10 cellular contexts compared by ENCODE assay signal in the genomic region with DNA sequence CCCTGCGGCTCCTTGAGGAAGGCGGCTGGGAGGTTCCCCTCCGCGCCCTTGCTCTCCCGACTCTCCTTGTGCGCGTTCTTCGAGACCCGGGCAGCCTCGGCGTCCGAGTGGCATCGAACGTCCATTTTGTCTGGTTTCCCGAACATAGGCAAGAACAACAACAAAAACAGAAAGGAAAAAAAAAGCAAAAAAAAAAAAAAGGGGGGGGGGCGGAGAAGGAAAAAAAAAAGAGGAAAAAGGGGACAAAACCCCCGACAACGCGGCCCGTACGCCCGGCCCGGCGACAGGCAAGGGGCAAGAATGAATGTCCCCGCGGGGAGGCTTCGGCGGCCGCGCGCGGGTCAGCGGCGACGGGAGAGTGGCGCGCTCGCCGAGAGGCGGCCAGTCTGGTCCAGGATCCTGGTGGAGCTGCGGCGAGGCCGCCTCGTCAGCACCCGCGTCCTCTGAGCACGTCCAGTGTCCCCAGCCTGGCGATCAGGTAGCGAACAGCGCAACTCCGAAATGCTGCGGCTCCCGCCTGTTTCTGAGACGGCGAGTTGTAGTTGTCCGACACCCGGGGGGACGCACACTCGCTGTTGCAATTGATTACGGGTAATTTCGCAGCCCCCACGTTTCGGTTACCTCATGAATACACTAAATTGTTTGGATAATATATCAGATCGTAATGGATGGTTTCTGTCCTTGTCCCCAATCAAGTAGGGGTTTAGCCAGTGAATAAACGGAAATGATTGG. TPM values are rescaled to one million over a fixed set of nuclear protein-coding genes. Genes with fewer than 3 reads are reported as not detected.
DNase-seq lines count a peak whose midpoint lies in the region; ATAC-seq and TF ChIP-seq lines count a peak whose summit lies in the region.
"Had no signal": no experiment of that assay in that cellular context is flagged by ENCODE, and none has a peak within 500 bp of the region (broad histone marks: within the 10 kb centered on the region; RNA-seq: fewer than 3 reads in every experiment).

VAX1 (minus strand) TSS at position 360 of the 732 bp plus-strand sequence; CDS start at position 146, 214 bp downstream.

- H3K4me2 ChIP-seq in trophoblast cell (ENCODE audit: low read length): peak within 1 kb of the TSS; percentile 99

- H3K14ac ChIP-seq in trophoblast cell (ENCODE audit: low read length): no peak within 1 kb of the TSS

- no peak within 1 kb of the TSS for H4K12ac ChIP-seq in trophoblast cell (ENCODE audit: low read depth, low read length)

- H3K9me3 Mint-ChIP-seq in Caco-2 (ENCODE audit: unreplicated experiment): no peaks in the 10 kb centered on the region

- peaks cover 2% of the 10 kb centered on the region for H3K79me1 ChIP-seq in trophoblast cell (ENCODE audit: low read length)

- WGBS in trophoblast cell (ENCODE audit: extremely low coverage, insufficient coverage, insufficient read length): no CpG with 5 or more reads among the region's 65 CpGs

- no peak within 1 kb of the TSS for H4K8ac ChIP-seq in trophoblast cell (ENCODE audit: low read depth, low read length)

- no peak for TF ChIP-seq CTCF in Caco-2 (IDR thresholded peaks at IDR 0.05; ENCODE audit: insufficient read depth in 1 of 2, low read depth in 1 of 2, low read length in 1 of 2, severe bottlenecking in 1 of 2, unreplicated experiment in 1 of 2)
- TF ChIP-seq CTCF in LNCaP clone FGC (IDR thresholded peaks at IDR 0.05; ENCODE audit: control insufficient read depth, extremely low read depth, insufficient read depth): no peak
- TF ChIP-seq CTCF in epithelial cell of proximal tubule (conservative IDR thresholded peaks at IDR 0.05; ENCODE audit: low read depth, low read length): no peak

- no peak within 1 kb of the TSS for H3K23ac ChIP-seq in trophoblast cell (ENCODE audit: low read length)

- H3K4me3 Mint-ChIP-seq in Caco-2 (ENCODE audit: unreplicated experiment): peak within 1 kb of the TSS; percentile 74

- no peak within 1 kb of the TSS for H4K91ac ChIP-seq in trophoblast cell (ENCODE audit: low read depth, low read length)

- CTCF ChIA-PET in Caco-2 (lab: Charles Lee): no interaction called here

- H2BK5ac ChIP-seq in trophoblast cell (ENCODE audit: low read depth, low read length, poor library complexity): no peak within 1 kb of the TSS

- H3K4me1 Mint-ChIP-seq in Caco-2 (ENCODE audit: low read depth, unreplicated experiment): no peaks in the 10 kb centered on the region

- POLR2A ChIA-PET in Caco-2 (lab: Charles Lee): no interaction called here

- peaks cover 32% of the 10 kb centered on the region for H3K27me3 Mint-ChIP-seq in Caco-2 (ENCODE audit: insufficient read depth, unreplicated experiment)

- DNase-seq in Caco-2: peak in 1 of 2 experiments; percentile 17
- no peak for DNase-seq in LNCaP clone FGC (ENCODE audit: low read depth)
- DNase-seq in epithelial cell of proximal tubule (ENCODE audit: low read depth): no peak
- peak in 1 of 2 donors; percentile 27 for DNase-seq in trophoblast cell
- DNase-seq in AML-193 (lab: John Stamatoyannopoulos, UW): no peak
- DNase-seq in amniotic stem cell (lab: John Stamatoyannopoulos, UW): no peak
- DNase-seq: erythroblast, T-helper 9 cell had no signal

- H3K9ac ChIP-seq in trophoblast cell (ENCODE audit: low read length): no peak within 1 kb of the TSS

- ATAC-seq in GM19463 (IDR thresholded peaks at IDR 0.05; ENCODE audit: unreplicated experiment) (no peak), HG03439 (IDR thresholded peaks at IDR 0.05; ENCODE audit: unreplicated experiment) (no peak)

- no peak within 1 kb of the TSS for H2BK12ac ChIP-seq in trophoblast cell (ENCODE audit: low read length)

- H3K27ac ChIP-seq in trophoblast cell (ENCODE audit: low read depth, low read length): no peak within 1 kb of the TSS

- no peaks in the 10 kb centered on the region for H3K36me3 Mint-ChIP-seq in Caco-2 (ENCODE audit: insufficient read depth, unreplicated experiment)

- no peaks in the 10 kb centered on the region; the same call in none of the 2 replicates for H3K27me3 ChIP-seq in Caco-2 (replicated peaks; ENCODE audit: control insufficient read depth, insufficient read depth, low read length)
- peaks cover 94% of the 10 kb centered on the region for H3K27me3 ChIP-seq in trophoblast cell (ENCODE audit: insufficient read depth, low read length)

- H3K9me3 ChIP-seq in Caco-2 (no peaks in the 10 kb centered on the region), trophoblast cell (ENCODE audit: insufficient read depth, low read depth, low read length) (peaks cover 15% of the 10 kb centered on the region)

- no peak within 1 kb of the TSS for H3K18ac ChIP-seq in trophoblast cell (ENCODE audit: low read length)

- peak within 1 kb of the TSS; percentile 70 for H2AFZ ChIP-seq in trophoblast cell (ENCODE audit: insufficient read depth, low read length, poor library complexity)

- H3K27ac Mint-ChIP-seq in Caco-2 (ENCODE audit: unreplicated experiment): no peak within 1 kb of the TSS

- intact Hi-C loops in Caco-2 (cut with micrococcal nuclease; ENCODE audit: unreplicated experiment): no loop called here

- H3K4me3 ChIP-seq in Caco-2 (ENCODE audit: low read depth, low read length): peak within 1 kb of the TSS; percentile 37
- peak within 1 kb of the TSS; percentile 45 for H3K4me3 ChIP-seq in LNCaP clone FGC (ENCODE audit: low read depth, low read length)
- peak within 1 kb of the TSS; percentile 43 for H3K4me3 ChIP-seq in epithelial cell of proximal tubule (ENCODE audit: low read depth, low read length)
- H3K4me3 ChIP-seq in trophoblast cell (ENCODE audit: low read depth, low read length): peak within 1 kb of the TSS; percentile 63

- no peaks in the 10 kb centered on the region for H3K36me3 ChIP-seq in Caco-2 (ENCODE audit: control insufficient read depth, insufficient read depth, low read length)
- H3K36me3 ChIP-seq in trophoblast cell (ENCODE audit: control insufficient read depth in 1 of 2, insufficient read depth in 2 of 2, low read length in 2 of 2): no peaks in the 10 kb centered on the region

- no peaks in the 10 kb centered on the region for H3K4me1 ChIP-seq in Caco-2
- peaks cover 9 to 26% of the 10 kb centered on the region in 2 experiments for H3K4me1 ChIP-seq in trophoblast cell (ENCODE audit: control insufficient read depth in 1 of 2, insufficient read depth in 2 of 2, low read length in 2 of 2)

- H2AK5ac ChIP-seq in trophoblast cell (ENCODE audit: low read length): no peak within 1 kb of the TSS

- no peaks in the 10 kb centered on the region for H3K79me2 ChIP-seq in trophoblast cell (ENCODE audit: control insufficient read depth, insufficient read depth, low read length, poor library complexity)

- no peak within 1 kb of the TSS for H2BK120ac ChIP-seq in trophoblast cell (ENCODE audit: insufficient read depth, low read length, poor library complexity)

- no TSS peak for BruUV-seq in Caco-2 (replicated peaks; lab: Mats Ljungman, UMichigan)

- H3K4ac ChIP-seq in trophoblast cell (ENCODE audit: low read depth, low read length): no peak within 1 kb of the TSS

RNA-seq across cellular contexts. Expression of gene VAX1, which starts in this region (rescaled TPM):
- not detected in 2 replicates for total RNA-seq in Caco-2 (2022)
- not detected in 2 replicates for total RNA-seq in epithelial cell of proximal tubule
- 0.01 TPM in 1 of 2 replicates, not detected in the other for polyA plus RNA-seq in trophoblast cell (2013)
